Comparison of ENCODE assay signal across 13 cellular contexts in the genomic region with DNA sequence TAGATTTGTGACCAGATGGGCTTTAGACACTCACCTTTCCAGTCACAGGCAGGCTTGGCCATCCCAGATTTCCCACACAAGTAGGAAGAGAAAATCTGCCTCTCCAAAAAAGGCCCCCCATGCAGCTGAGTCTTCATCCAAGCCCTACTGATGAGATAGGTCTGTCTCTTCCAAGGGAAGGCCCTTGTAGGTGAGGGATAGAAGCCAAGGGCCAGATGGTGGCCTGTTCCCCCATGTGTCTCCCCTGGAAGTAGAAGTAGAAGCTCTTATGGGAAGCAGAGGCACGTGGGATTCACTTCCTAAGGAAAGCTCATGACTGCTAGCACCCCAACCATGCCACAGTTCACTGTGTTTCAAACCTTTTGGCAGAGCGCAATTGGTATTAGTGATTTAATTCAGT.
A peak's percentile ranks its signal among the peaks of the same experiment; 100 is the strongest.
DNase-seq lines count a peak whose midpoint lies in the region; ATAC-seq and TF ChIP-seq lines count a peak whose summit lies in the region.
"Had no signal": no experiment of that assay in that cellular context is flagged by ENCODE, and none has a peak within 500 bp of the region (broad histone marks: within the 10 kb centered on the region; RNA-seq: fewer than 3 reads in every experiment).

No MANE protein-coding gene starts in this region.

- 66% methylated on average over 2 of the region's 2 CpGs for WGBS in esophagus muscularis mucosa

- in situ Hi-C loops in G401 (cut with HindIII; ENCODE audit: low sequenced_read_pairs) = no loop called here

- ATAC-seq in SK-N-SH treated with all-trans-retinoic acid at 6 μM for 48 hours (no peak), HG02852 (IDR thresholded peaks at IDR 0.05; ENCODE audit: unreplicated experiment) (no peak)
- ATAC-seq: CD8-positive, alpha-beta T cell; GM12878; HCT116 had no signal

- peaks cover 0 to 4% (median 0%) of the 10 kb centered on the region in 4 donors for H3K27me3 ChIP-seq in esophagus muscularis mucosa
- H3K27me3 ChIP-seq in tibial artery = no peaks in the 10 kb centered on the region

- H3K4me1 ChIP-seq in esophagus muscularis mucosa (peaks cover 0 to 61% (median 36%) of the 10 kb centered on the region in 4 donors), tibial artery (peaks cover 0 to 34% (median 3%) of the 10 kb centered on the region in 4 donors)

- H3K27ac ChIP-seq in esophagus muscularis mucosa (replicated peaks in 1 of 4) = peak overlapping the region; percentile 21 to 75 (median 68)
- no peak overlapping the region for H3K27ac ChIP-seq in tibial artery
- H3K27ac ChIP-seq: 22Rv1 had no signal

- no peak for TF ChIP-seq POLR2A in esophagus muscularis mucosa (IDR thresholded peaks at IDR 0.05; ENCODE audit: low read depth)

- H3K9me3 ChIP-seq in esophagus muscularis mucosa (no peaks in the 10 kb centered on the region), tibial artery (no peaks in the 10 kb centered on the region)

- H3K4me3 ChIP-seq in esophagus muscularis mucosa (no peak overlapping the region), tibial artery (no peak overlapping the region)
- H3K4me3 ChIP-seq: GM12878 had no signal

- intact Hi-C loops in esophagus muscularis mucosa (cut with DNase I) (no loop called here), tibial artery (cut with DNase I; ENCODE audit: low total_unique reads) (no loop called here)

- peak; percentile 54 for DNase-seq in DMS 273 (lab: John Stamatoyannopoulos, UW; ENCODE audit: unreplicated experiment)
- DNase-seq in DMS 273 treated with DMSO at 0.1 percent for 48 hours (lab: John Stamatoyannopoulos, UW) = no peak
- peak; percentile 89 for DNase-seq in G401 (ENCODE audit: low spot score)
- peak; percentile 60 for DNase-seq in cerebellum (ENCODE audit: low spot score)
- no peak for DNase-seq in esophagus muscularis mucosa (ENCODE audit: extremely low spot score)
- DNase-seq in tibial artery = no peak
- DNase-seq: CD8-positive, alpha-beta T cell; COR-L47 had no signal

- no peaks in the 10 kb centered on the region for H3K36me3 ChIP-seq in esophagus muscularis mucosa
- H3K36me3 ChIP-seq in tibial artery = no peaks in the 10 kb centered on the region

- no peak for TF ChIP-seq EP300 in esophagus muscularis mucosa (IDR thresholded peaks at IDR 0.05)

- TF ChIP-seq CTCF in esophagus muscularis mucosa (IDR thresholded peaks at IDR 0.05) (no peak), tibial artery (IDR thresholded peaks at IDR 0.05) (no peak)

TF ChIP-seq in SK-N-SH treated with all-trans-retinoic acid at 6 μM for 48 hours, 23 proteins besides CTCF, POLR2A, EP300 and RAD21:
- TF ChIP-seq SNAI2 (CRISPR knock-in tag; IDR thresholded peaks at IDR 0.05) (no peak), ARNTL (CRISPR knock-in tag; IDR thresholded peaks at IDR 0.05; ENCODE audit: borderline replicate concordance, low read depth) (no peak), CSDC2 (CRISPR knock-in tag; IDR thresholded peaks at IDR 0.05) (no peak), TCF4 (CRISPR knock-in tag; IDR thresholded peaks at IDR 0.05; ENCODE audit: borderline replicate concordance) (no peak), ZC3H10 (CRISPR knock-in tag; IDR thresholded peaks at IDR 0.05) (no peak), BACH2 (CRISPR knock-in tag; IDR thresholded peaks at IDR 0.05; ENCODE audit: borderline replicate concordance) (no peak), CSRNP3 (CRISPR knock-in tag; IDR thresholded peaks at IDR 0.05) (no peak), PPARA (CRISPR knock-in tag; IDR thresholded peaks at IDR 0.05; ENCODE audit: borderline replicate concordance) (no peak), GLIS3 (CRISPR knock-in tag; IDR thresholded peaks at IDR 0.05) (no peak), ZNF565 (CRISPR knock-in tag; conservative IDR thresholded peaks at IDR 0.05; ENCODE audit: low read depth) (no peak), ZFP30 (CRISPR knock-in tag; IDR thresholded peaks at IDR 0.05) (no peak)

Comparison
In these comparisons a context has a peak if more than half of its experiments do, and no peak if none do; other contexts are left out.
1. DNase-seq: peak in DMS 273 (single experiment), G401 (single experiment) and cerebellum (single experiment); none in DMS 273 treated with DMSO at 0.1 percent for 48 hours (single experiment), esophagus muscularis mucosa (single experiment) and tibial artery (0 of 2).
2. H3K27ac ChIP-seq: peak in esophagus muscularis mucosa (4 of 4); none in tibial artery (0 of 2).